1 cellular context compared by ENCODE assay signal in the genomic region with DNA sequence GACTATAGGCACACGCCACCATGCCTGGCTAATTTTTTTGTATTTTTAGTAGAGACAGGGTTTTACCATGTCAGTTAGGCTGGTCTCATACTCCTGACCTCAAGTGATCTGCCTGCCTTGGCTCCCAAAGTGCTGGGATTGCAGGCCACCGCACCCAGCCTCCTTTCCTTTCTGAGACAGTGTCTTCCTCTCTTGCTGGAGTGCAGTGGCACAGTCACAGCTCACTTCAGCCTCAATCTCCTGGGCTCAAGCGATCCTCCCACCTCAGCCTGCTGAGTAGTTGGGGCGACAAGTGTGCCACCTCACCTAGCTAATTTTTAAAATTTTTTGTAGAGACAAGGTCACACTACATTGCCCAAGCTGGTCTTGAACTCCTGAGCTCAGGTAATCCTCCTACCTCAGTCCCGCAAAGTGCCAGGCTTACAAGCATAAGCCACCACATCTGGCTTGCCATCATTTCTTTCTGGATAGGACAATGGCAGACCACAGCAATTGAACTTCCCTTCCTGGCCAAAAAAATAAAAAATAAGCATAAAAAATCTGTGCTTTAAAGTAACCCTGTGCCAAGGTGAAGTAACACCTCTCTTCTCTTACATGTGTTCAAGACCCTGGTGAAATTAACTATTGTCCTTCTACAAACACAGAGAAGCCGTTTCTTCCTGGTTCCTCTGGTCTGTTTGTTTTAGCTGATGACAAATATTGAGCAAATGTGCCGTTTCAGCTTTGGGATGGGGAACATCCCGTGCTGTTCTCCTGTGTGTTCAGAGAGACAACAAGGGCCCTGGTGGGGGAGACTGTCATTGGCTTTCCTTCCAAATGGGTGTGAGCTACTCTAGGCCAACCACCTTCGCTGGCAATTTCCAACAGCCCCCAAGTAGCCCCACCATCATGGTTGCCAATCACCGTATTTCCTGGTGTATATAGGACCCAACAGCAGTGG.
TF ChIP-seq lines count a peak whose summit lies in the region.

No MANE protein-coding gene starts in this region.

TF ChIP-seq in HepG2, 621 proteins besides CTCF, POLR2A, EP300 and RAD21 (continues in another document):
- no peak for TF ChIP-seq ZBTB4 (CRISPR knock-in tag; IDR thresholded peaks at IDR 0.05; ENCODE audit: borderline replicate concordance)
- TF ChIP-seq ZMYM2 (CRISPR knock-in tag; IDR thresholded peaks at IDR 0.05): 0 out of 2 replicates have a peak, but pooled peaks have one; percentile 45
- TF ChIP-seq, protein P1, sequence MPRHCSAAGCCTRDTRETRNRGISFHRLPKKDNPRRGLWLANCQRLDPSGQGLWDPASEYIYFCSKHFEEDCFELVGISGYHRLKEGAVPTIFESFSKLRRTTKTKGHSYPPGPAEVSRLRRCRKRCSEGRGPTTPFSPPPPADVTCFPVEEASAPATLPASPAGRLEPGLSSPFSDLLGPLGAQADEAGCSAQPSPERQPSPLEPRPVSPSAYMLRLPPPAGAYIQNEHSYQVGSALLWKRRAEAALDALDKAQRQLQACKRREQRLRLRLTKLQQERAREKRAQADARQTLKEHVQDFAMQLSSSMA (CRISPR knock-in tag; IDR thresholded peaks at IDR 0.05): peak; percentile 74; the same call in 1 of the 2 replicates
- TF ChIP-seq ISX (CRISPR knock-in tag; conservative IDR thresholded peaks at IDR 0.05): no peak
- TF ChIP-seq HMG20A (CRISPR knock-in tag; IDR thresholded peaks at IDR 0.05; ENCODE audit: borderline replicate concordance): peak; percentile 76; the same call in 1 of the 2 replicates
- TF ChIP-seq NFYB (CRISPR knock-in tag; IDR thresholded peaks at IDR 0.05): peak; percentile 62
- TF ChIP-seq, protein P2, sequence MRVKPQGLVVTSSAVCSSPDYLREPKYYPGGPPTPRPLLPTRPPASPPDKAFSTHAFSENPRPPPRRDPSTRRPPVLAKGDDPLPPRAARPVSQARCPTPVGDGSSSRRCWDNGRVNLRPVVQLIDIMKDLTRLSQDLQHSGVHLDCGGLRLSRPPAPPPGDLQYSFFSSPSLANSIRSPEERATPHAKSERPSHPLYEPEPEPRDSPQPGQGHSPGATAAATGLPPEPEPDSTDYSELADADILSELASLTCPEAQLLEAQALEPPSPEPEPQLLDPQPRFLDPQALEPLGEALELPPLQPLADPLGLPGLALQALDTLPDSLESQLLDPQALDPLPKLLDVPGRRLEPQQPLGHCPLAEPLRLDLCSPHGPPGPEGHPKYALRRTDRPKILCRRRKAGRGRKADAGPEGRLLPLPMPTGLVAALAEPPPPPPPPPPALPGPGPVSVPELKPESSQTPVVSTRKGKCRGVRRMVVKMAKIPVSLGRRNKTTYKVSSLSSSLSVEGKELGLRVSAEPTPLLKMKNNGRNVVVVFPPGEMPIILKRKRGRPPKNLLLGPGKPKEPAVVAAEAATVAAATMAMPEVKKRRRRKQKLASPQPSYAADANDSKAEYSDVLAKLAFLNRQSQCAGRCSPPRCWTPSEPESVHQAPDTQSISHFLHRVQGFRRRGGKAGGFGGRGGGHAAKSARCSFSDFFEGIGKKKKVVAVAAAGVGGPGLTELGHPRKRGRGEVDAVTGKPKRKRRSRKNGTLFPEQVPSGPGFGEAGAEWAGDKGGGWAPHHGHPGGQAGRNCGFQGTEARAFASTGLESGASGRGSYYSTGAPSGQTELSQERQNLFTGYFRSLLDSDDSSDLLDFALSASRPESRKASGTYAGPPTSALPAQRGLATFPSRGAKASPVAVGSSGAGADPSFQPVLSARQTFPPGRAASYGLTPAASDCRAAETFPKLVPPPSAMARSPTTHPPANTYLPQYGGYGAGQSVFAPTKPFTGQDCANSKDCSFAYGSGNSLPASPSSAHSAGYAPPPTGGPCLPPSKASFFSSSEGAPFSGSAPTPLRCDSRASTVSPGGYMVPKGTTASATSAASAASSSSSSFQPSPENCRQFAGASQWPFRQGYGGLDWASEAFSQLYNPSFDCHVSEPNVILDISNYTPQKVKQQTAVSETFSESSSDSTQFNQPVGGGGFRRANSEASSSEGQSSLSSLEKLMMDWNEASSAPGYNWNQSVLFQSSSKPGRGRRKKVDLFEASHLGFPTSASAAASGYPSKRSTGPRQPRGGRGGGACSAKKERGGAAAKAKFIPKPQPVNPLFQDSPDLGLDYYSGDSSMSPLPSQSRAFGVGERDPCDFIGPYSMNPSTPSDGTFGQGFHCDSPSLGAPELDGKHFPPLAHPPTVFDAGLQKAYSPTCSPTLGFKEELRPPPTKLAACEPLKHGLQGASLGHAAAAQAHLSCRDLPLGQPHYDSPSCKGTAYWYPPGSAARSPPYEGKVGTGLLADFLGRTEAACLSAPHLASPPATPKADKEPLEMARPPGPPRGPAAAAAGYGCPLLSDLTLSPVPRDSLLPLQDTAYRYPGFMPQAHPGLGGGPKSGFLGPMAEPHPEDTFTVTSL (CRISPR knock-in tag; IDR thresholded peaks at IDR 0.05; ENCODE audit: borderline replicate concordance): peak; percentile 87; the same call in 1 of the 2 replicates
- TF ChIP-seq ZNF17 (CRISPR knock-in tag; IDR thresholded peaks at IDR 0.05): no peak
- TF ChIP-seq ZNF563 (CRISPR knock-in tag; IDR thresholded peaks at IDR 0.05): no peak; the same call in 1 of the 2 replicates
- no peak for TF ChIP-seq ZNF740 (CRISPR knock-in tag; IDR thresholded peaks at IDR 0.05)
- TF ChIP-seq HNF4A (CRISPR knock-in tag; IDR thresholded peaks at IDR 0.05): peak; percentile 62
- no peak for TF ChIP-seq SKIL (CRISPR knock-in tag; IDR thresholded peaks at IDR 0.05; ENCODE audit: borderline replicate concordance)
- TF ChIP-seq, protein P3, sequence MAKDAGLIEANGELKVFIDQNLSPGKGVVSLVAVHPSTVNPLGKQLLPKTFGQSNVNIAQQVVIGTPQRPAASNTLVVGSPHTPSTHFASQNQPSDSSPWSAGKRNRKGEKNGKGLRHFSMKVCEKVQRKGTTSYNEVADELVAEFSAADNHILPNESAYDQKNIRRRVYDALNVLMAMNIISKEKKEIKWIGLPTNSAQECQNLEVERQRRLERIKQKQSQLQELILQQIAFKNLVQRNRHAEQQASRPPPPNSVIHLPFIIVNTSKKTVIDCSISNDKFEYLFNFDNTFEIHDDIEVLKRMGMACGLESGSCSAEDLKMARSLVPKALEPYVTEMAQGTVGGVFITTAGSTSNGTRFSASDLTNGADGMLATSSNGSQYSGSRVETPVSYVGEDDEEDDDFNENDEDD (CRISPR knock-in tag; IDR thresholded peaks at IDR 0.05; ENCODE audit: borderline replicate concordance): peak; percentile 32; the same call in 1 of the 2 replicates
- no peak for TF ChIP-seq ZSCAN30 (CRISPR knock-in tag; IDR thresholded peaks at IDR 0.05)
- TF ChIP-seq, protein P4, sequence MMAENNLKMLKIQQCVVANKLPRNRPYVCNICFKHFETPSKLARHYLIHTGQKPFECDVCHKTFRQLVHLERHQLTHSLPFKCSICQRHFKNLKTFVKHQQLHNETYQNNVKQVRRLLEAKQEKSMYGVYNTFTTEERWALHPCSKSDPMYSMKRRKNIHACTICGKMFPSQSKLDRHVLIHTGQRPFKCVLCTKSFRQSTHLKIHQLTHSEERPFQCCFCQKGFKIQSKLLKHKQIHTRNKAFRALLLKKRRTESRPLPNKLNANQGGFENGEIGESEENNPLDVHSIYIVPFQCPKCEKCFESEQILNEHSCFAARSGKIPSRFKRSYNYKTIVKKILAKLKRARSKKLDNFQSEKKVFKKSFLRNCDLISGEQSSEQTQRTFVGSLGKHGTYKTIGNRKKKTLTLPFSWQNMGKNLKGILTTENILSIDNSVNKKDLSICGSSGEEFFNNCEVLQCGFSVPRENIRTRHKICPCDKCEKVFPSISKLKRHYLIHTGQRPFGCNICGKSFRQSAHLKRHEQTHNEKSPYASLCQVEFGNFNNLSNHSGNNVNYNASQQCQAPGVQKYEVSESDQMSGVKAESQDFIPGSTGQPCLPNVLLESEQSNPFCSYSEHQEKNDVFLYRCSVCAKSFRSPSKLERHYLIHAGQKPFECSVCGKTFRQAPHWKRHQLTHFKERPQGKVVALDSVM (CRISPR knock-in tag; IDR thresholded peaks at IDR 0.05): peak; percentile 13; the same call in 1 of the 2 replicates
- TF ChIP-seq KMT2B (CRISPR knock-in tag; IDR thresholded peaks at IDR 0.05): no peak
- no peak for TF ChIP-seq ZNF883 (CRISPR knock-in tag; IDR thresholded peaks at IDR 0.05; ENCODE audit: not compliant biosample characterization)
- TF ChIP-seq ZSCAN31 (CRISPR knock-in tag; IDR thresholded peaks at IDR 0.05; ENCODE audit: low read depth): 0 out of 2 replicates have a peak, but pooled peaks have one; percentile 24
- TF ChIP-seq ZNF674 (CRISPR knock-in tag; IDR thresholded peaks at IDR 0.05; ENCODE audit: low read depth): no peak
- TF ChIP-seq, protein P5, sequence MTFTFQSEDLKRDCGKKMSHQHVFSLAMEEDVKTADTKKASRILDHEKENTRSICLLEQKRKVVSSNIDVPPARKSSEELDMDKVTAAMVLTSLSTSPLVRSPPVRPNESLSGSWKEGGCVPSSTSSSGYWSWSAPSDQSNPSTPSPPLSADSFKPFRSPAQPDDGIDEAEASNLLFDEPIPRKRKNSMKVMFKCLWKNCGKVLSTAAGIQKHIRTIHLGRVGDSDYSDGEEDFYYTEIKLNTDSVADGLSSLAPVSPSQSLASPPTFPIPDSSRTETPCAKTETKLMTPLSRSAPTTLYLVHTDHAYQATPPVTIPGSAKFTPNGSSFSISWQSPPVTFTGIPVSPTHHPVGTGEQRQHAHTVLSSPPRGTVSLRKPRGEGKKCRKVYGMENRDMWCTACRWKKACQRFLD (CRISPR knock-in tag; IDR thresholded peaks at IDR 0.05; ENCODE audit: borderline replicate concordance): 0 out of 2 replicates have a peak, but pooled peaks have one; percentile 29
- no peak; the same call in 1 of the 2 replicates for TF ChIP-seq BCL3 (CRISPR knock-in tag; IDR thresholded peaks at IDR 0.05)
- peak; percentile 80 for TF ChIP-seq HDAC1 (CRISPR knock-in tag; IDR thresholded peaks at IDR 0.05)
- TF ChIP-seq ZNF414 (CRISPR knock-in tag; IDR thresholded peaks at IDR 0.05): no peak
- TF ChIP-seq DNMT3B (CRISPR knock-in tag; conservative IDR thresholded peaks at IDR 0.05): peak; percentile 99
- peak; percentile 80; the same call in 1 of the 2 replicates for TF ChIP-seq FOXJ3 (CRISPR knock-in tag; IDR thresholded peaks at IDR 0.05; ENCODE audit: borderline replicate concordance)
